8 cellular contexts compared by ENCODE assay signal in genomic region chr6:32692019-32692418, GRCh38.
DNase-seq lines count a peak whose midpoint lies in the region; ATAC-seq, FAIRE-seq and TF ChIP-seq lines count a peak whose summit lies in the region.

No MANE protein-coding gene starts in this region.

- TF ChIP-seq CTCF in brain microvascular endothelial cell (IDR thresholded peaks at IDR 0.05; ENCODE audit: low read depth, low read length, missing control alignments), result peak; percentile 62
- TF ChIP-seq CTCF in neutrophil (IDR thresholded peaks at IDR 0.05), result peak; percentile 27

- H3K4me3 ChIP-seq in brain microvascular endothelial cell (ENCODE audit: low read depth, low read length), result no peak overlapping the region
- H3K4me3 ChIP-seq in neutrophil (ENCODE audit: low read depth in 1 of 2, low read length in 1 of 2), result no peak overlapping the region

- no peaks in the 10 kb centered on the region for H3K4me1 ChIP-seq in neutrophil (ENCODE audit: control insufficient read depth in 1 of 2, insufficient read depth in 1 of 2, low read depth in 1 of 2, low read length in 1 of 2)

- H3K27ac ChIP-seq in brain microvascular endothelial cell, result no peak overlapping the region
- H3K27ac ChIP-seq in neutrophil, result no peak overlapping the region

- TF ChIP-seq POLR2A in H54 (IDR thresholded peaks at IDR 0.05; ENCODE audit: low read depth, low read length), result no peak

- DNase-seq in T follicular helper cell (ENCODE audit: low read depth) (peak; percentile 5), brain microvascular endothelial cell (no peak), H54 (ENCODE audit: insufficient read length, low spot score) (no peak), AG20443 (ENCODE audit: low spot score) (no peak), NCI-H1105 (lab: John Stamatoyannopoulos, UW) (no peak)

- H3K36me3 ChIP-seq in brain microvascular endothelial cell (replicated peaks) (no peaks in the 10 kb centered on the region), neutrophil (no peaks in the 10 kb centered on the region)

- FAIRE-seq in H54 (lab: Jason Lieb, UNC), result no peak

- H3K27me3 ChIP-seq in brain microvascular endothelial cell (replicated peaks), result no peaks in the 10 kb centered on the region
- H3K27me3 ChIP-seq in neutrophil, result peaks cover 34% of the 10 kb centered on the region

- in situ Hi-C loops in brain microvascular endothelial cell (cut with HindIII; ENCODE audit: low pct_ligation_motif_present, low sequenced_read_pairs), result no loop called here

- no peaks in the 10 kb centered on the region for H3K9me3 ChIP-seq in neutrophil

- ATAC-seq in GM18868 (IDR thresholded peaks at IDR 0.05; ENCODE audit: unreplicated experiment), result peak; percentile 43
- ATAC-seq in GM21447 (IDR thresholded peaks at IDR 0.05; ENCODE audit: unreplicated experiment), result no peak
